Comparison of ENCODE assay signal across 33 cellular contexts in genomic region chr6:142881290-142881689, GRCh38.
DNase-seq lines count a peak whose midpoint lies in the region; ATAC-seq, FAIRE-seq and TF ChIP-seq lines count a peak whose summit lies in the region.
"Had no signal": no experiment of that assay in that cellular context is flagged by ENCODE, and none has a peak within 500 bp of the region (broad histone marks: within the 10 kb centered on the region; RNA-seq: fewer than 3 reads in every experiment).

No MANE protein-coding gene starts in this region.

- H3K27ac Mint-ChIP-seq in activated naive CD4-positive, alpha-beta T cell treated with anti-CD3 and anti-CD28 coated beads, Interleukin-2, amount 50 U/mL, for 24 hours: peak overlapping the region; percentile 75
- H3K27ac Mint-ChIP-seq in activated naive CD4-positive, alpha-beta T cell treated with anti-CD3 and anti-CD28 coated beads, Interleukin-2, amount 50 U/mL, for 72 hours: no peak overlapping the region
- H3K27ac Mint-ChIP-seq in HFFc6: peak overlapping the region; percentile 80
- H3K27ac Mint-ChIP-seq in central memory CD8-positive, alpha-beta T cell (ENCODE audit: low read depth): peak overlapping the region; percentile 48
- H3K27ac Mint-ChIP-seq: activated T-helper 2 cell treated with anti-CD3 and anti-CD28 coated beads, Interferon-gamma antibody, Interleukin-2, Interleukin-4, amounts not matched to agents 10 μg/mL and 5 μg/mL and 100 μg/mL, durations not matched to agents 14 hours and 24 hours and 36 hours; dendritic cell treated with granulocyte-macrophage colony-stimulating factor and Interleukin-4, amounts not matched to agents 40 ng/mL and 50 ng/mL, for 4 days; endodermal cell; mesothelial cell of epicardium; T-helper 1 cell treated with Interleukin-12 subunit alpha and Interleukin-12 subunit beta and Interleukin-4 antibody, amounts not matched to agents 30 μg/mL and 1 μg/mL, for 36 hours had no signal

- peaks cover 30% of the 10 kb centered on the region for H3K36me3 Mint-ChIP-seq in activated naive CD4-positive, alpha-beta T cell treated with anti-CD3 and anti-CD28 coated beads, Interleukin-2, amount 50 U/mL, for 24 hours
- peaks cover 4 to 40% of the 10 kb centered on the region in 2 donors for H3K36me3 Mint-ChIP-seq in activated naive CD4-positive, alpha-beta T cell treated with anti-CD3 and anti-CD28 coated beads, Interleukin-2, amount 50 U/mL, for 72 hours
- peaks cover 39% of the 10 kb centered on the region for H3K36me3 Mint-ChIP-seq in HFFc6 (ENCODE audit: low read depth)
- H3K36me3 Mint-ChIP-seq in central memory CD8-positive, alpha-beta T cell (ENCODE audit: insufficient read depth): peaks cover 6% of the 10 kb centered on the region
- H3K36me3 Mint-ChIP-seq: mesothelial cell of epicardium had no signal

- H3K27me3 ChIP-seq in psoas muscle (ENCODE audit: insufficient read depth in 3 of 3, low read length in 2 of 3): no peaks in the 10 kb centered on the region
- H3K27me3 ChIP-seq: ascending aorta, heart right ventricle, uterus had no signal

- intact Hi-C loops in psoas muscle (cut with DNase I): loop anchor here (5.0 to 10.0 kb wide), 2 partner anchors 34 to 56 kb away; no protein-coding TSS in a partner anchor

- peak overlapping the region; percentile 68 for H3K27ac ChIP-seq in psoas muscle
- H3K27ac ChIP-seq: A549, ascending aorta, HL-60, KMS-11, uterus had no signal

- peaks cover 56% of the 10 kb centered on the region for H3K4me1 ChIP-seq in psoas muscle
- H3K4me1 ChIP-seq: uterus had no signal

- H3K4me3 Mint-ChIP-seq in activated naive CD4-positive, alpha-beta T cell treated with anti-CD3 and anti-CD28 coated beads, Interleukin-2, amount 50 U/mL, for 24 hours: peak overlapping the region; percentile 72
- H3K4me3 Mint-ChIP-seq in HFFc6: no peak overlapping the region; the same call in 1 of the 2 replicates
- no peak overlapping the region for H3K4me3 Mint-ChIP-seq in central memory CD8-positive, alpha-beta T cell
- H3K4me3 Mint-ChIP-seq: activated CD4-positive, alpha-beta memory T cell treated with anti-CD3 and anti-CD28 coated beads for 36 hours; dendritic cell treated with granulocyte-macrophage colony-stimulating factor and Interleukin-4, amounts not matched to agents 40 ng/mL and 50 ng/mL, for 4 days; endodermal cell; mesothelial cell of epicardium; T-helper 1 cell treated with Interleukin-12 subunit alpha and Interleukin-12 subunit beta and Interleukin-4 antibody, amounts not matched to agents 30 μg/mL and 1 μg/mL, for 36 hours had no signal

- H3K36me3 ChIP-seq in psoas muscle (ENCODE audit: insufficient read depth in 1 of 2, low read depth in 1 of 2): no peaks in the 10 kb centered on the region
- H3K36me3 ChIP-seq: ascending aorta, heart right ventricle, uterus had no signal

- 88 to 100% (median 94%) methylated on average over 1 of the region's 1 CpG for WGBS in psoas muscle, 3 donors

- no peak for TF ChIP-seq CTCF in HFFc6 (IDR thresholded peaks at IDR 0.05)
- TF ChIP-seq CTCF in psoas muscle (IDR thresholded peaks at IDR 0.05): no peak

- H3K27me3 Mint-ChIP-seq in activated naive CD4-positive, alpha-beta T cell treated with anti-CD3 and anti-CD28 coated beads, Interleukin-2, amount 50 U/mL, for 24 hours: no peaks in the 10 kb centered on the region
- H3K27me3 Mint-ChIP-seq in HFFc6 (ENCODE audit: insufficient read depth): peaks cover 1% of the 10 kb centered on the region; the same call in 1 of the 2 replicates
- no peaks in the 10 kb centered on the region for H3K27me3 Mint-ChIP-seq in central memory CD8-positive, alpha-beta T cell
- H3K27me3 Mint-ChIP-seq: activated CD4-positive, alpha-beta memory T cell treated with anti-CD3 and anti-CD28 coated beads for 36 hours; stimulated activated naive CD8-positive, alpha-beta T cell treated with anti-CD3 and anti-CD28 coated beads, Interleukin-15, amount 100 ng/mL, for 72 hours had no signal

- H3K9me3 Mint-ChIP-seq in activated naive CD4-positive, alpha-beta T cell treated with anti-CD3 and anti-CD28 coated beads, Interleukin-2, amount 50 U/mL, for 24 hours: peaks cover 8% of the 10 kb centered on the region
- H3K9me3 Mint-ChIP-seq in activated naive CD4-positive, alpha-beta T cell treated with anti-CD3 and anti-CD28 coated beads, Interleukin-2, amount 50 U/mL, for 72 hours: peaks cover 0 to 1% of the 10 kb centered on the region in 2 donors
- no peaks in the 10 kb centered on the region for H3K9me3 Mint-ChIP-seq in HFFc6
- H3K9me3 Mint-ChIP-seq in central memory CD8-positive, alpha-beta T cell: no peaks in the 10 kb centered on the region
- H3K9me3 Mint-ChIP-seq: activated CD4-positive, alpha-beta memory T cell treated with anti-CD3 and anti-CD28 coated beads for 36 hours; dendritic cell treated with granulocyte-macrophage colony-stimulating factor and Interleukin-4, amounts not matched to agents 40 ng/mL and 50 ng/mL, for 4 days; endodermal cell; T-helper 1 cell treated with Interleukin-12 subunit alpha and Interleukin-12 subunit beta and Interleukin-4 antibody, amounts not matched to agents 30 μg/mL and 1 μg/mL, for 36 hours had no signal

- no peak overlapping the region for H3K4me3 ChIP-seq in psoas muscle
- H3K4me3 ChIP-seq: A549, ascending aorta, heart right ventricle, uterus had no signal

- no peak for ATAC-seq in activated naive CD4-positive, alpha-beta T cell treated with anti-CD3 and anti-CD28 coated beads, Interleukin-2, amount 50 U/mL, for 72 hours
- ATAC-seq in central memory CD8-positive, alpha-beta T cell (replicated peaks; ENCODE audit: extremely low read depth, poor library complexity, severe bottlenecking): no peak
- ATAC-seq in psoas muscle: no peak
- ATAC-seq: A549; activated CD4-positive, CD25-positive, alpha-beta regulatory T cell treated with anti-CD3 and anti-CD28 coated beads, Interleukin-2, amount 50 U/mL, for 24 hours; heart right ventricle; stimulated activated naive CD8-positive, alpha-beta T cell treated with anti-CD3 and anti-CD28 coated beads, Interleukin-15, amount 100 ng/mL, for 72 hours had no signal

- peaks cover 85% of the 10 kb centered on the region for H3K4me1 Mint-ChIP-seq in activated naive CD4-positive, alpha-beta T cell treated with anti-CD3 and anti-CD28 coated beads, Interleukin-2, amount 50 U/mL, for 24 hours
- H3K4me1 Mint-ChIP-seq in HFFc6 (ENCODE audit: low read depth): peaks cover 69% of the 10 kb centered on the region
- peaks cover 68% of the 10 kb centered on the region for H3K4me1 Mint-ChIP-seq in central memory CD8-positive, alpha-beta T cell

- no peak for FAIRE-seq in frontal cortex (lab: Jason Lieb, UNC)
- FAIRE-seq: A549, H54, TTC549 had no signal

- H3K9me3 ChIP-seq in psoas muscle: no peaks in the 10 kb centered on the region
- H3K9me3 ChIP-seq: A549, SK-N-SH, uterus had no signal

- DNase-seq in activated naive CD4-positive, alpha-beta T cell treated with anti-CD3 and anti-CD28 coated beads, Interleukin-2, amount 50 U/mL, for 72 hours (ENCODE audit: low spot score in 2 of 2): no peak
- DNase-seq in HFFc6 (peak; percentile 20), psoas muscle (no peak), GF-D8 (lab: John Stamatoyannopoulos, UW) (no peak), frontal cortex (ENCODE audit: low spot score in 2 of 2) (no peak), NCI-H82 (lab: John Stamatoyannopoulos, UW) (no peak)
- DNase-seq in central memory CD8-positive, alpha-beta T cell (ENCODE audit: low spot score in 2 of 2): no peak
- DNase-seq: activated CD4-positive, alpha-beta memory T cell treated with anti-CD3 and anti-CD28 coated beads for 36 hours; activated CD8-positive, alpha-beta memory T cell treated with anti-CD3 and anti-CD28 coated beads, Interleukin-2, amount 50 U/mL, for 48 hours; activated naive CD4-positive, alpha-beta T cell treated with anti-CD3 and anti-CD28 coated beads, Interleukin-2, amount 50 U/mL, for 16 hours; AML-193; caudate nucleus; DMS 273 treated with DMSO at 0.1 percent for 48 hours; endodermal cell; heart right ventricle; MM.1S; NCI-H1930; NCI-H524; SK-N-SH; stimulated activated naive CD8-positive, alpha-beta T cell treated with anti-CD3 and anti-CD28 coated beads, Interleukin-15, amount 100 ng/mL, for 72 hours; uterus had no signal

Comparison
In these comparisons a context has a peak if more than half of its experiments do, and no peak if none do; other contexts are left out.
1. H3K27ac Mint-ChIP-seq: peak in activated naive CD4-positive, alpha-beta T cell treated with anti-CD3 and anti-CD28 coated beads, Interleukin-2, amount 50 U/mL, for 24 hours (single experiment), HFFc6 (single experiment) and central memory CD8-positive, alpha-beta T cell (single experiment); none in activated naive CD4-positive, alpha-beta T cell treated with anti-CD3 and anti-CD28 coated beads, Interleukin-2, amount 50 U/mL, for 72 hours (0 of 2).